In genomic region chr10:35780970-35781642, GRCh38 we compare ENCODE assay signal across 25 cellular contexts.
DNase-seq lines count a peak whose midpoint lies in the region; ATAC-seq, FAIRE-seq and TF ChIP-seq lines count a peak whose summit lies in the region.
"Had no signal": no experiment of that assay in that cellular context is flagged by ENCODE, and none has a peak within 500 bp of the region (broad histone marks: within the 10 kb centered on the region; RNA-seq: fewer than 3 reads in every experiment).

No MANE protein-coding gene starts in this region.

- H3K27me3 ChIP-seq in endothelial cell of umbilical vein (ENCODE audit: control insufficient read depth in 2 of 2, insufficient read depth in 2 of 2, low read length in 2 of 2) = peaks cover 13 to 19% of the 10 kb centered on the region in 2 experiments
- no peaks in the 10 kb centered on the region for H3K27me3 ChIP-seq in CD4-positive, alpha-beta memory T cell (ENCODE audit: insufficient read depth, low read length)
- H3K27me3 ChIP-seq: suprapubic skin had no signal

- dilution Hi-C loops in endothelial cell of umbilical vein (cut with MboI; ENCODE audit: extremely low pct_ligation_motif_present, low sequenced_read_pairs) = no loop called here

- ATAC-seq in GM18519 (IDR thresholded peaks at IDR 0.05; ENCODE audit: low FRiP score, unreplicated experiment) = no peak
- ATAC-seq: natural killer cell treated with Interleukin-12 subunit alpha and Interleukin-12 subunit beta and Interleukin-15 and Interleukin-18, amount 100 ng/mL, for 72 hours had no signal

- H3K79me2 ChIP-seq in endothelial cell of umbilical vein (ENCODE audit: control insufficient read depth, insufficient read depth, low read length) = no peaks in the 10 kb centered on the region

- DNase-seq in AG09319 (ENCODE audit: extremely low read depth, low read depth) = no peak
- no peak for DNase-seq in LNCaP clone FGC (ENCODE audit: low read depth)
- peak; percentile 24 for DNase-seq in endothelial cell of umbilical vein (ENCODE audit: low read depth, low spot score)
- peak; percentile 46 for DNase-seq in kidney glomerular epithelial cell (lab: John Stamatoyannopoulos, UW)
- DNase-seq in activated T-cell treated with anti-CD3 and anti-CD28 coated beads for 4 hours = no peak
- DNase-seq in mesenteric fat pad (ENCODE audit: low spot score) = no peak
- DNase-seq in CD4-positive, alpha-beta memory T cell = no peak
- DNase-seq: activated CD4-positive, alpha-beta memory T cell treated with anti-CD3 and anti-CD28 coated beads, Interleukin-2, amount 10 ng/mL, durations not matched to agents 7 days and 5 days; activated naive CD4-positive, alpha-beta T cell; CD8-positive, alpha-beta memory T cell; central memory CD4-positive, alpha-beta T cell; DMS79 treated with DMSO at 0.1 percent for 48 hours; effector CD4-positive, alpha-beta T cell; midbrain; NCI-H1930; NK-92 treated with Interleukin-12 subunit alpha and Interleukin-12 subunit beta, amount 100 ng/mL, for 24 hours; T-helper 9 cell had no signal

- TF ChIP-seq CTCF in AG09319 (IDR thresholded peaks at IDR 0.05; ENCODE audit: low read depth, low read length) = peak; percentile 10
- peak; percentile 13; the same call in 1 of the 2 replicates for TF ChIP-seq CTCF in LNCaP clone FGC (IDR thresholded peaks at IDR 0.05; ENCODE audit: control insufficient read depth, extremely low read depth, insufficient read depth)
- TF ChIP-seq CTCF in endothelial cell of umbilical vein (IDR thresholded peaks at IDR 0.05; ENCODE audit: extremely low read depth in 1 of 2, insufficient read depth in 1 of 2, low read depth in 1 of 2, low read length in 2 of 2) = no peak

- H3K4me1 ChIP-seq in endothelial cell of umbilical vein (ENCODE audit: control insufficient read depth, extremely low read depth, insufficient read depth, low read length) = no peaks in the 10 kb centered on the region
- H3K4me1 ChIP-seq in CD4-positive, alpha-beta memory T cell (ENCODE audit: insufficient read depth, low read length) = no peaks in the 10 kb centered on the region

- no peak for FAIRE-seq in endothelial cell of umbilical vein (lab: Jason Lieb, UNC)
- FAIRE-seq: islet of Langerhans, RCC 7860 had no signal

- H3K4me3 ChIP-seq in LNCaP clone FGC (ENCODE audit: low read depth, low read length) = no peak overlapping the region
- H3K4me3 ChIP-seq in endothelial cell of umbilical vein (replicated peaks in 1 of 3; ENCODE audit: insufficient read depth in 1 of 3, low read depth in 1 of 3, low read length in 3 of 3) = no peak overlapping the region
- no peak overlapping the region for H3K4me3 ChIP-seq in CD4-positive, alpha-beta memory T cell (ENCODE audit: low read length in 2 of 2)
- H3K4me3 ChIP-seq: esophagus muscularis mucosa, suprapubic skin had no signal

- no peak overlapping the region for H3K9ac ChIP-seq in endothelial cell of umbilical vein (replicated peaks; ENCODE audit: extremely low read depth, insufficient read depth, low read length)
- H3K9ac ChIP-seq: KMS-11 had no signal

- POLR2A ChIA-PET in endothelial cell of umbilical vein (lab: Charles Lee) = no interaction called here
- POLR2A ChIA-PET in CD4-positive, alpha-beta memory T cell (lab: Charles Lee; ENCODE audit: partially characterized antibody) = no interaction called here

- no peak overlapping the region for H2AFZ ChIP-seq in endothelial cell of umbilical vein (ENCODE audit: low read depth, low read length)

- no peaks in the 10 kb centered on the region for H3K4me1 Mint-ChIP-seq in CD4-positive, alpha-beta memory T cell
- H3K4me1 Mint-ChIP-seq: activated CD4-positive, alpha-beta memory T cell treated with anti-CD3 and anti-CD28 coated beads, Interleukin-2, amount 10 ng/mL, durations not matched to agents 7 days and 5 days; CD8-positive, alpha-beta memory T cell had no signal

- no peak overlapping the region for H3K27ac Mint-ChIP-seq in CD4-positive, alpha-beta memory T cell
- H3K27ac Mint-ChIP-seq: activated CD4-positive, alpha-beta memory T cell treated with anti-CD3 and anti-CD28 coated beads, Interleukin-2, amount 10 ng/mL, durations not matched to agents 7 days and 5 days; CD8-positive, alpha-beta memory T cell; H9; natural killer cell treated with Interleukin-12 subunit alpha and Interleukin-12 subunit beta and Interleukin-15 and Interleukin-18, amount 100 ng/mL, for 72 hours had no signal

- peaks cover 0 to 4% of the 10 kb centered on the region in 2 donors for H3K27me3 Mint-ChIP-seq in CD4-positive, alpha-beta memory T cell
- H3K27me3 Mint-ChIP-seq: activated CD4-positive, alpha-beta memory T cell treated with anti-CD3 and anti-CD28 coated beads, Interleukin-2, amount 10 ng/mL, durations not matched to agents 7 days and 5 days; CD8-positive, alpha-beta memory T cell; natural killer cell treated with Interleukin-12 subunit alpha and Interleukin-12 subunit beta and Interleukin-15 and Interleukin-18, amount 100 ng/mL, for 72 hours had no signal

- no peak overlapping the region for H3K4me3 Mint-ChIP-seq in CD4-positive, alpha-beta memory T cell
- H3K4me3 Mint-ChIP-seq: activated CD4-positive, alpha-beta memory T cell treated with anti-CD3 and anti-CD28 coated beads, Interleukin-2, amount 10 ng/mL, durations not matched to agents 7 days and 5 days; CD8-positive, alpha-beta memory T cell; H9; natural killer cell treated with Interleukin-12 subunit alpha and Interleukin-12 subunit beta and Interleukin-15 and Interleukin-18, amount 100 ng/mL, for 72 hours had no signal

- TF ChIP-seq POLR2A in endothelial cell of umbilical vein (IDR thresholded peaks at IDR 0.05; ENCODE audit: low read depth, low read length) = no peak

- H3K9me3 Mint-ChIP-seq in CD4-positive, alpha-beta memory T cell = peaks cover 0 to 9% (median 0%) of the 10 kb centered on the region in 8 donors
- H3K9me3 Mint-ChIP-seq: activated CD4-positive, alpha-beta memory T cell treated with anti-CD3 and anti-CD28 coated beads, Interleukin-2, amount 10 ng/mL, durations not matched to agents 7 days and 5 days; natural killer cell treated with Interleukin-12 subunit alpha and Interleukin-12 subunit beta and Interleukin-15 and Interleukin-18, amount 100 ng/mL, for 72 hours had no signal

- H3K36me3 Mint-ChIP-seq in CD4-positive, alpha-beta memory T cell = no peaks in the 10 kb centered on the region
- H3K36me3 Mint-ChIP-seq: CD8-positive, alpha-beta memory T cell; natural killer cell treated with Interleukin-12 subunit alpha and Interleukin-12 subunit beta and Interleukin-15 and Interleukin-18, amount 100 ng/mL, for 72 hours had no signal

- H3K36me3 ChIP-seq in endothelial cell of umbilical vein (ENCODE audit: control insufficient read depth in 2 of 2, extremely low read depth in 1 of 2, insufficient read depth in 2 of 2, low read length in 2 of 2) = no peaks in the 10 kb centered on the region
- no peaks in the 10 kb centered on the region for H3K36me3 ChIP-seq in CD4-positive, alpha-beta memory T cell (ENCODE audit: insufficient read depth, low read length)
- H3K36me3 ChIP-seq: esophagus muscularis mucosa, suprapubic skin had no signal

- intact Hi-C loops in endothelial cell of umbilical vein (cut with micrococcal nuclease) = no loop called here
- intact Hi-C loops in CD4-positive, alpha-beta memory T cell (cut with micrococcal nuclease) = loop anchor here (5.0 kb wide), 1 partner anchor 144 kb away; no protein-coding TSS in a partner anchor

- no peak overlapping the region for H3K27ac ChIP-seq in endothelial cell of umbilical vein (ENCODE audit: insufficient read depth, low read depth, low read length)
- H3K27ac ChIP-seq in CD4-positive, alpha-beta memory T cell (ENCODE audit: low read depth, low read length) = no peak overlapping the region
- H3K27ac ChIP-seq: esophagus muscularis mucosa, KMS-11, suprapubic skin had no signal

- CTCF ChIA-PET in endothelial cell of umbilical vein (lab: Charles Lee) = interaction anchor here (0.6 to 1.9 kb wide), 6 partner anchors 10 to 141 kb away, joined by 3 to 6 read pairs (median 4); no protein-coding TSS in a partner anchor
- CTCF ChIA-PET in CD4-positive, alpha-beta memory T cell (lab: Charles Lee; ENCODE audit: partially characterized antibody) = no interaction called here

- no peak overlapping the region for H3K4me2 ChIP-seq in endothelial cell of umbilical vein (ENCODE audit: insufficient read depth, low read length)
- H3K4me2 ChIP-seq: KMS-11 had no signal

- no peaks in the 10 kb centered on the region for H3K9me1 ChIP-seq in endothelial cell of umbilical vein (replicated peaks; ENCODE audit: control insufficient read depth, extremely low read depth, insufficient read depth, low read length)

- no TSS peak for BruUV-seq in endothelial cell of umbilical vein (replicated peaks; lab: Mats Ljungman, UMichigan)

- H3K9me3 ChIP-seq in endothelial cell of umbilical vein (replicated peaks; ENCODE audit: control insufficient read depth, insufficient read depth, low read length) = no peaks in the 10 kb centered on the region
- no peaks in the 10 kb centered on the region for H3K9me3 ChIP-seq in CD4-positive, alpha-beta memory T cell (ENCODE audit: control insufficient read depth in 1 of 2, low read length in 2 of 2)
- H3K9me3 ChIP-seq: suprapubic skin had no signal

- H4K20me1 ChIP-seq in endothelial cell of umbilical vein (replicated peaks; ENCODE audit: control insufficient read depth, extremely low read depth, insufficient read depth, low read length) = no peaks in the 10 kb centered on the region

TF ChIP-seq in endothelial cell of umbilical vein, 7 proteins besides CTCF, POLR2A, EP300 and RAD21:
- TF ChIP-seq JUN (IDR thresholded peaks at IDR 0.05; ENCODE audit: borderline replicate concordance, insufficient read depth, insufficient read length, low read depth) (no peak), EZH2 (IDR thresholded peaks at IDR 0.05; ENCODE audit: borderline replicate concordance, low read depth, low read length, severe bottlenecking) (no peak), POLR2AphosphoS5 (IDR thresholded peaks at IDR 0.05; ENCODE audit: insufficient read depth, low read depth, low read length) (no peak), GATA2 (IDR thresholded peaks at IDR 0.05; ENCODE audit: insufficient read depth, insufficient read length, low read depth, low read length) (no peak), FOS (IDR thresholded peaks at IDR 0.05; ENCODE audit: borderline replicate concordance, insufficient read depth, low read length) (no peak), MYC (IDR thresholded peaks at IDR 0.05; ENCODE audit: low read depth, low read length) (no peak), MAX (IDR thresholded peaks at IDR 0.05; ENCODE audit: insufficient read depth, insufficient read length) (no peak)

Comparison
In these comparisons a context has a peak if more than half of its experiments do, and no peak if none do; other contexts are left out.
1. DNase-seq: peak in endothelial cell of umbilical vein (single experiment) and kidney glomerular epithelial cell (single experiment); none in AG09319 (single experiment), LNCaP clone FGC (single experiment), activated T-cell treated with anti-CD3 and anti-CD28 coated beads for 4 hours (single experiment), mesenteric fat pad (single experiment) and CD4-positive, alpha-beta memory T cell (0 of 5).
2. CTCF ChIP-seq: peak in AG09319 (single experiment) and LNCaP clone FGC (single experiment); none in endothelial cell of umbilical vein (0 of 2).